In the genomic region with DNA sequence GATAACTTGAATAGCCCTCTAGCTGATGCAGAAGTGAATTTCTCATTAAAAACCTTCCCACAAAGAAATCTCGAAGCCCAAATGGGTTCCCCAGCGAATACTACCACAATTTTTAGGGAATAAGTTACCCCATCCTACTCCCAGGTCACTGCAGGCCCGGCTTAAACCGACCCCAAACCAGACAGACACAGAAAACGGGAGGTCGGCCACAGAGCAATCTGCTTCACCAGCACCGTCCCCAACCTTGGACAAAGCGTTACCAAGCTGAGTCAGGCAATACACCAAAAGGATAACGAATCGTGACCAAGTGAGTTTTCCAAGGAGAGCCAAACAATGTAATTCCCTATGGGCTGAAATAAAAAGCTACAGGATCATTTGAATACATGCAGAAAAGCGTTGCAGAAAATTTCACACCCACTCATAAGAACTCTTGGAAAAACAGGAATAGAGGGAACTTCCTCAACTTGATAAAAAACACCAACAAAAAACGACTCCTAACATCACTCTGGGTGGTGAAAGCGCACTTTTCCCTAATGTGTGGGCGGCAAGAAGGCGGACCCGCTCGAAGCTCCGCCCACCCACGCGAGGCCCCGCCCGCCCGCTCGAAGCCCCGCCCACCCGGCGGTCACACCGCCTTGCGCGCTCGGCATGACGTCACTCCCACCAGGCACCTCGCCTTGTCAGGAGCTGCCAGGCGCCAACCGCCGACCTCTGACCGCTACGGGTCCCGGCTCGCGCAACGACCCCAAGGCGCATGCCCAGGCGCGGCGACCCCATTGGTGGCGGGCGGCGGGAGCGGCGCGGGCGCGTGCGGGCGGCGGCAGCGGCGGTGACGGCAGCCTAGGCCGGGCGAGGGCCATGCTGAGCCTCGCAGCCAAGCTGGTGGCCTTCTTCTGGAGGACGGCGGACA, we compare ENCODE assay signal across 1 cellular context.
TF ChIP-seq lines count a peak whose summit lies in the region.

Gene MOV10L1, plus strand, starts transcription at position 776 of the 910 bp plus-strand sequence. Its CDS starts 83 bp downstream, at position 859.

TF ChIP-seq in K562, 482 proteins besides CTCF, POLR2A, EP300 and RAD21:
- TF ChIP-seq ZBTB33 (CRISPR knock-in tag; IDR thresholded peaks at IDR 0.05): peak; percentile 98
- peak; percentile 46; the same call in 1 of the 2 replicates for TF ChIP-seq CREM (IDR thresholded peaks at IDR 0.05; ENCODE audit: low read depth)
- TF ChIP-seq CREB1 (IDR thresholded peaks at IDR 0.05): no peak
- TF ChIP-seq CREB1 (CRISPR knock-in tag; IDR thresholded peaks at IDR 0.05): peak; percentile 56; the same call in 1 of the 2 replicates
- no peak for TF ChIP-seq ELK3 (CRISPR knock-in tag; IDR thresholded peaks at IDR 0.05)
- TF ChIP-seq ATF7 (IDR thresholded peaks at IDR 0.05): peak; percentile 27; the same call in 1 of the 2 replicates
- TF ChIP-seq EGR1 (conservative IDR thresholded peaks at IDR 0.05): peak; percentile 82
- TF ChIP-seq, protein P1, sequence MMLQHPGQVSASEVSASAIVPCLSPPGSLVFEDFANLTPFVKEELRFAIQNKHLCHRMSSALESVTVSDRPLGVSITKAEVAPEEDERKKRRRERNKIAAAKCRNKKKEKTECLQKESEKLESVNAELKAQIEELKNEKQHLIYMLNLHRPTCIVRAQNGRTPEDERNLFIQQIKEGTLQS (IDR thresholded peaks at IDR 0.05): peak; percentile 51; the same call in 1 of the 2 replicates
- TF ChIP-seq, protein P1 (CRISPR knock-in tag; conservative IDR thresholded peaks at IDR 0.05): no peak
- TF ChIP-seq BHLHE40 (IDR thresholded peaks at IDR 0.05; ENCODE audit: low read length): no peak
TF ChIP-seq in K562: peak in this region for 6.
